In genomic region chr11:61315260-61315659, GRCh38 we compare ENCODE assay signal across 1 cellular context.
A peak's percentile ranks its signal among the peaks of the same experiment; 100 is the strongest.
TF ChIP-seq lines count a peak whose summit lies in the region.

No MANE protein-coding gene starts in this region.

TF ChIP-seq in GM23338, 12 proteins besides CTCF, POLR2A, EP300 and RAD21 (continued from another document):
- TF ChIP-seq ZNF462 (CRISPR knock-in tag; IDR thresholded peaks at IDR 0.05) (no peak), ZNF331 (CRISPR knock-in tag; IDR thresholded peaks at IDR 0.05; ENCODE audit: low read depth) (no peak), EZH2phosphoT487 (IDR thresholded peaks at IDR 0.05; ENCODE audit: unreplicated experiment) (peak; percentile 45), ETS1 (IDR thresholded peaks at IDR 0.05) (no peak), ZNF114 (CRISPR knock-in tag; IDR thresholded peaks at IDR 0.05) (no peak), JUNB (IDR thresholded peaks at IDR 0.05; ENCODE audit: unreplicated experiment) (no peak), NANOG (IDR thresholded peaks at IDR 0.05; ENCODE audit: borderline replicate concordance) (no peak)
